Comparison of ENCODE assay signal across 17 cellular contexts in the genomic region with DNA sequence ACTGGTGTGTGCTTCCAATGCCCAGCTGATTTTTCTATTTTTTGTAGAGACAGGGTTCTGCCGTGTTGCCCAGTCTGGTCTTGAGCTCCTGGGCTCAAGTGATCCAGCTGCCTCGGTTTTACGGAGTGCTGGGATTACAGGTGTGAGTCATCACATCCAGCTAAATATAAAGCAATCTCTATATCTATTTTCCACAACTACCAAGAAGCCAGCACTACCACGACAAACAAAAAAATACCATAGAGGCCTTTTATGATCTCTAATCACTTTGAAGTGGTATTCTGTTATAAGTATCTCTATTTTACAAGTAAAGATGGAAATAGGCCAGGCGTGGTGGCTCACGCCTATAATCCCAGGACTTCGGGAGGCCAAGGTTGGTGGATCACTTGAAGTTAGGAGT. TPM values are rescaled to one million over a fixed set of nuclear protein-coding genes. Genes with fewer than 3 reads are reported as not detected.
DNase-seq lines count a peak whose midpoint lies in the region; ATAC-seq and TF ChIP-seq lines count a peak whose summit lies in the region.
"Had no signal": no experiment of that assay in that cellular context is flagged by ENCODE, and none has a peak within 500 bp of the region (broad histone marks: within the 10 kb centered on the region; RNA-seq: fewer than 3 reads in every experiment).

No MANE protein-coding gene starts in this region.

- no peak overlapping the region for H3K27ac ChIP-seq in HEK293 (ENCODE audit: extremely low read depth, low read depth, low read length)
- no peak overlapping the region for H3K27ac ChIP-seq in Panc1 (ENCODE audit: low read length)
- peak overlapping the region; percentile 39 to 60 (median 45) for H3K27ac ChIP-seq in gastrocnemius medialis
- H3K27ac ChIP-seq: HL-60 had no signal

- no peaks in the 10 kb centered on the region for H3K9me3 ChIP-seq in HEK293 (ENCODE audit: control insufficient read depth, insufficient read depth, low read depth, low read length)
- no peaks in the 10 kb centered on the region for H3K9me3 ChIP-seq in Panc1 (ENCODE audit: control insufficient read depth, insufficient read depth, low read depth, low read length)
- H3K9me3 ChIP-seq in gastrocnemius medialis: no peaks in the 10 kb centered on the region

- no peak for TF ChIP-seq POLR2A in gastrocnemius medialis (IDR thresholded peaks at IDR 0.05)

- no peak for TF ChIP-seq CTCF in HEK293 (tag by site-specific recombination; IDR thresholded peaks at IDR 0.05)
- TF ChIP-seq CTCF in Panc1 (IDR thresholded peaks at IDR 0.05): no peak
- TF ChIP-seq CTCF in gastrocnemius medialis (IDR thresholded peaks at IDR 0.05 in 4 of 5, conservative IDR thresholded peaks at IDR 0.05 in 1 of 5): no peak

- POLR2A ChIA-PET in HEK293 (lab: Yijun Ruan, JAX): interaction anchor here (0.6 to 1.6 kb wide), 2 partner anchors 17 to 466 kb away, joined by 3 to 5 read pairs; no protein-coding TSS in a partner anchor
- POLR2A ChIA-PET in Panc1 (lab: Charles Lee): no interaction called here

- ATAC-seq in Panc1: peak; percentile 45; the same call in 1 of the 2 replicates
- ATAC-seq in gastrocnemius medialis: peak; percentile 80
- no peak for ATAC-seq in GM19452 (IDR thresholded peaks at IDR 0.05; ENCODE audit: unreplicated experiment)

- CTCF ChIA-PET in HEK293 (lab: Yijun Ruan, JAX) (interaction anchor here (0.8 kb wide), 1 partner anchor 24 kb away, joined by 3 read pairs; no protein-coding TSS in a partner anchor), Panc1 (lab: Charles Lee) (interaction anchor here (0.7 kb wide), 1 partner anchor 422 kb away, joined by 3 read pairs; no protein-coding TSS in a partner anchor)

- in situ Hi-C loops in Panc1 (cut with HindIII; ENCODE audit: low pct_unique_long_range_greater_than_20kb, low sequenced_read_pairs) (no loop called here), gastrocnemius medialis (cut with MboI; ENCODE audit: low sequenced_read_pairs in 4 of 4) (no loop called here)

- intact Hi-C loops in Panc1 (cut with micrococcal nuclease; ENCODE audit: unreplicated experiment) (no loop called here), gastrocnemius medialis (cut with DNase I; ENCODE audit: low total_unique reads) (no loop called here)

- BruUV-seq in Panc1 (replicated peaks; lab: Mats Ljungman, UMichigan): no TSS peak

- H3K36me3 ChIP-seq in HEK293 (ENCODE audit: control insufficient read depth in 2 of 2, insufficient read depth in 1 of 2, low read length in 2 of 2): peaks cover 19 to 34% of the 10 kb centered on the region in 2 experiments
- H3K36me3 ChIP-seq in Panc1 (ENCODE audit: control insufficient read depth, insufficient read depth, low read length): peaks cover 4% of the 10 kb centered on the region; the same call in 1 of the 2 replicates
- peaks cover 0 to 42% of the 10 kb centered on the region in 2 donors for H3K36me3 ChIP-seq in gastrocnemius medialis

- DNase-seq in Panc1 (ENCODE audit: low read depth, low spot score) (no peak), iris pigment epithelial cell (ENCODE audit: low read depth) (peak; percentile 44), gastrocnemius medialis (no peak), GM03348 (ENCODE audit: low spot score) (no peak), SKM-1 treated with dmso at 0.1 percent for 144 hours (lab: John Stamatoyannopoulos, UW; ENCODE audit: unreplicated experiment) (no peak)
- DNase-seq: ACHN, AML-193, DMS 273 treated with DMSO at 0.1 percent for 48 hours, Kasumi-1, NCI-H1417, NCI-H1930, NCI-H446, NCI-H69, SHP77 treated with DMSO at 0.1 percent for 48 hours had no signal

- no peaks in the 10 kb centered on the region for H3K27me3 ChIP-seq in Panc1 (ENCODE audit: control insufficient read depth, insufficient read depth, low read length)
- no peaks in the 10 kb centered on the region for H3K27me3 ChIP-seq in gastrocnemius medialis

- H3K4me3 ChIP-seq in HEK293 (ENCODE audit: low read depth, low read length): no peak overlapping the region
- H3K4me3 ChIP-seq in Panc1 (ENCODE audit: low read depth in 2 of 2, low read length in 2 of 2): no peak overlapping the region
- H3K4me3 ChIP-seq in gastrocnemius medialis: no peak overlapping the region

- H3K4me1 ChIP-seq in HEK293 (ENCODE audit: control insufficient read depth, insufficient read depth, low read length) (no peaks in the 10 kb centered on the region), Panc1 (ENCODE audit: control insufficient read depth, insufficient read depth, low read length) (no peaks in the 10 kb centered on the region), gastrocnemius medialis (no peaks in the 10 kb centered on the region)

TF ChIP-seq in HEK293, 187 proteins besides CTCF, POLR2A, EP300 and RAD21:
- no peak for TF ChIP-seq ZNF707 (tag by site-specific recombination; IDR thresholded peaks at IDR 0.05)
- peak; percentile 43; the same call in 1 of the 2 replicates for TF ChIP-seq OSR2 (tag by site-specific recombination; IDR thresholded peaks at IDR 0.05)

RNA-seq across cellular contexts. Expression of a gene that starts 34.7 kb away (rescaled TPM):
- total RNA-seq in Panc1 (2021; ENCODE audit: unreplicated experiment): 7.7 TPM
- polyA plus RNA-seq in Panc1 (2012; ENCODE audit: insufficient read length): 6.7 TPM
- 10 to 100 TPM in 2 of 4 donors, 1 to 10 TPM in 2; 6.6 to 19.2 (median 8.4) TPM for total RNA-seq in gastrocnemius medialis

Comparison
In these comparisons a context has a peak if more than half of its experiments do, and no peak if none do; other contexts are left out.
1. H3K27ac ChIP-seq: peak in gastrocnemius medialis (4 of 4); none in HEK293 (single experiment) and Panc1 (single experiment).